In the genomic region with DNA sequence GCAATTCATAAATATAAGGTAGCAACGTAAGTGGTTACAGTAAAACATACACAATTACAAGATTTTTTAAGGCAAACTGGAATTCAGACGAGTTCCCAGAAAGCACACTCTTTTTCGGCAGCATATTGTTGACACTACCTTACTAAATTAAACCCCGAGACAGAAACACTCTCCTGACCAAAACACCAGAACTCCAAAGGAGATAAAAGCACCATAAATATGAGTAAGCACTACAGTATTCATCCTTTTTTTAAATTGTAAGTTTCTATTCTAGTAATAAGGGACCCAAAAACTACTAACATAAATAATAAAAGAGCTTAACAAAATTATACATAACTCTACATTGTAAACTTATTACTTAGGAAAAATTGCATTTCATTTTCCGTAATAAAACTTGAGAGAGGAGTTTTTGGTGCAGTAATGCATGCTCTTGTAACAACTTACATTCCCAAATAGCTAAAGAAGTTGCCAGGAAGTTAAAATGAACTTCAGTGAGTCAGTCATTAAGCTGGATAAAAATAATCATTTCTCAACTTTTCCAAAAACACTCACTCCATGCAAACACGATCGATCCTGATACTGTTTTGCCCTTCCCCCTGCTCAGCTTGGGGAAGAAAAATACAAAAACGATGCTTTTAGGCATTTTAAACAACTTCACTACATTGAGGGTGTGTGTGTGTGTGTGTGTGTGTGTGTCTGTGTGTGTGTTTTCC, we compare ENCODE assay signal across 1 cellular context.
TF ChIP-seq lines count a peak whose summit lies in the region.

No MANE protein-coding gene starts in this region.

TF ChIP-seq in K562, 482 proteins besides CTCF, POLR2A, EP300 and RAD21 (continued from another document):
- TF ChIP-seq JUND (IDR thresholded peaks at IDR 0.05; ENCODE audit: borderline replicate concordance, low read depth, low read length) (no peak), JUND (tag; IDR thresholded peaks at IDR 0.05; ENCODE audit: borderline replicate concordance, low read depth, low read length) (no peak; the same call in 2 of the 3 replicates), ARID1B (IDR thresholded peaks at IDR 0.05) (0 out of 2 replicates have a peak, but pooled peaks have one; percentile 21), ZC3H11A (IDR thresholded peaks at IDR 0.05; ENCODE audit: low read depth, low read length) (no peak)
